ENCODE assay signal across 8 cellular contexts in the genomic region with DNA sequence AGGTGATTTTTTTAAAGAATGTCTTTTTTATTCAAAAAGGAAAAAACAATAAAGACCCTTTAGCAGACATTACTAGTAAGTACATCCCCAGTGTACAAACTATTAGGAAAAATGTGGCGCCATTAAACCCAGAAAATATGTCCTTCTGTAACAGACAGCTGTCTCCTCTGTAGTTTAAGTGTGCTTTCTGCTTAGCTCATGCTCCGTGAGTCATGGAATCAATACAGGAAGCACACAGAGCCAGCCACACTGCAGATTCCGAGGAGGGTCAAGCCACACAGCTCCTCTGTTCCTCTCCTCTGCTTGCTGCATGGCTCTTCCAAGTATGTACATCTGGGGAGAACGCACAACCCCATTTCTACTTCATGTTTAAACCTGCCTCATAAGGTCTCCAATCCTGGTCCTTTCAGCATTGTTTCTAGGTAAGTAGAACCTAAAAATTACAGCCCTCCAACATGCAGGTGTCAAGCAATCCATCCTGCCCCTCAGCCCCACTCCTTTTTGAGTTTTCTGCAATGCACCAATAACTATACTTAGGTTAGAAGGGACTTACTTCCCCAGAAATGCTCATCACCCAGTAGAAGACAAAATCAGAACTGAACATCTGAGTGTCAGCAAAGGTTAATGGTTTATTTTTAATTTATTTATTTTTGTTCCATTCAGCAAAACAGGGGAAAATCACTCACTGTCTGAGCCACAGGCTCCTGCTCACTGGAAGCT. TPM values are rescaled to one million over a fixed set of nuclear protein-coding genes. Genes with fewer than 3 reads are reported as not detected.
DNase-seq lines count a peak whose midpoint lies in the region; ATAC-seq and TF ChIP-seq lines count a peak whose summit lies in the region.

No MANE protein-coding gene starts in this region.

- H3K27ac Mint-ChIP-seq in activated T-cell treated with anti-CD3 and anti-CD28 coated beads, Interleukin-2, amount 50 U/mL, for 24 hours: peak overlapping the region; percentile 82
- no peak overlapping the region for H3K27ac Mint-ChIP-seq in activated naive CD8-positive, alpha-beta T cell treated with anti-CD3 and anti-CD28 coated beads for 36 hours

- H3K9me3 ChIP-seq in right atrium auricular region: no peaks in the 10 kb centered on the region

- H3K36me3 ChIP-seq in right atrium auricular region: no peaks in the 10 kb centered on the region

- DNase-seq in activated T-cell treated with anti-CD3 and anti-CD28 coated beads, Interleukin-2, amount 50 U/mL, for 24 hours: no peak
- no peak for DNase-seq in activated T-cell treated with anti-CD3 and anti-CD28 coated beads, Interleukin-2, amount 50 U/mL, for 1 hour
- DNase-seq in NCI-H748 (lab: John Stamatoyannopoulos, UW; ENCODE audit: unreplicated experiment) (peak; percentile 81), right atrium auricular region (ENCODE audit: low spot score) (peak; percentile 68), sciatic nerve (ENCODE audit: low spot score) (no peak)
- DNase-seq in activated naive CD8-positive, alpha-beta T cell treated with anti-CD3 and anti-CD28 coated beads for 36 hours: peak; percentile 11

- peak overlapping the region in 1 of 2 donors; percentile 31 for H3K4me3 ChIP-seq in right atrium auricular region

- no peak for TF ChIP-seq CTCF in right atrium auricular region (IDR thresholded peaks at IDR 0.05)

- peaks cover 55% of the 10 kb centered on the region for H3K36me3 Mint-ChIP-seq in activated T-cell treated with anti-CD3 and anti-CD28 coated beads, Interleukin-2, amount 50 U/mL, for 24 hours (ENCODE audit: low read depth)
- H3K36me3 Mint-ChIP-seq in activated naive CD8-positive, alpha-beta T cell treated with anti-CD3 and anti-CD28 coated beads for 36 hours: peaks cover 16% of the 10 kb centered on the region

- intact Hi-C loops in sciatic nerve (cut with DNase I): loop anchor here (5.0 kb wide), 1 partner anchor 821 kb away; no protein-coding TSS in a partner anchor

- H3K27ac ChIP-seq in right atrium auricular region: peak overlapping the region; percentile 81

- peaks cover 0 to 78% of the 10 kb centered on the region in 2 donors for H3K4me1 ChIP-seq in right atrium auricular region

- ATAC-seq in sciatic nerve (peak; percentile 91), HG02571 (IDR thresholded peaks at IDR 0.05; ENCODE audit: unreplicated experiment) (no peak), GM18870 (IDR thresholded peaks at IDR 0.05; ENCODE audit: unreplicated experiment) (no peak)

- H3K27me3 Mint-ChIP-seq in activated T-cell treated with anti-CD3 and anti-CD28 coated beads, Interleukin-2, amount 50 U/mL, for 24 hours: no peaks in the 10 kb centered on the region
- H3K27me3 Mint-ChIP-seq in activated naive CD8-positive, alpha-beta T cell treated with anti-CD3 and anti-CD28 coated beads for 36 hours: no peaks in the 10 kb centered on the region

- H3K4me3 Mint-ChIP-seq in activated T-cell treated with anti-CD3 and anti-CD28 coated beads, Interleukin-2, amount 50 U/mL, for 24 hours: peak overlapping the region; percentile 38
- H3K4me3 Mint-ChIP-seq in activated naive CD8-positive, alpha-beta T cell treated with anti-CD3 and anti-CD28 coated beads for 36 hours: no peak overlapping the region

- no peaks in the 10 kb centered on the region for H3K9me3 Mint-ChIP-seq in activated T-cell treated with anti-CD3 and anti-CD28 coated beads, Interleukin-2, amount 50 U/mL, for 24 hours
- H3K9me3 Mint-ChIP-seq in activated naive CD8-positive, alpha-beta T cell treated with anti-CD3 and anti-CD28 coated beads for 36 hours: no peaks in the 10 kb centered on the region

- H3K27me3 ChIP-seq in right atrium auricular region: no peaks in the 10 kb centered on the region

- peaks cover 50% of the 10 kb centered on the region for H3K4me1 Mint-ChIP-seq in activated T-cell treated with anti-CD3 and anti-CD28 coated beads, Interleukin-2, amount 50 U/mL, for 24 hours (ENCODE audit: low read depth)
- H3K4me1 Mint-ChIP-seq in activated naive CD8-positive, alpha-beta T cell treated with anti-CD3 and anti-CD28 coated beads for 36 hours: peaks cover 33% of the 10 kb centered on the region

RNA-seq across cellular contexts. Expression of gene ACVR1, which starts 37.5 kb away (rescaled TPM):
- total RNA-seq in activated naive CD8-positive, alpha-beta T cell treated with anti-CD3 and anti-CD28 coated beads for 36 hours: 1 to 10 TPM; 6.4 to 7.1 TPM
- total RNA-seq in right atrium auricular region (10 to 100 TPM; 34.5 to 36.8 TPM), sciatic nerve (35.5 TPM)

Comparison
In these comparisons a context has a peak if more than half of its experiments do, and no peak if none do; other contexts are left out.
1. DNase-seq: peak in NCI-H748 (single experiment), activated naive CD8-positive, alpha-beta T cell treated with anti-CD3 and anti-CD28 coated beads for 36 hours (single experiment) and right atrium auricular region (single experiment); none in activated T-cell treated with anti-CD3 and anti-CD28 coated beads, Interleukin-2, amount 50 U/mL, for 24 hours (single experiment), activated T-cell treated with anti-CD3 and anti-CD28 coated beads, Interleukin-2, amount 50 U/mL, for 1 hour (single experiment) and sciatic nerve (single experiment).